In genomic region chr10:18577823-18578685, GRCh38 we compare ENCODE assay signal across 9 cellular contexts.
"Had no signal": no experiment of that assay in that cellular context is flagged by ENCODE, and none has a peak within 500 bp of the region (broad histone marks: within the 10 kb centered on the region; RNA-seq: fewer than 3 reads in every experiment).

No MANE protein-coding gene starts in this region.

- H3K9ac ChIP-seq: GM23248, KMS-11 had no signal

- FAIRE-seq: HTR-8/SVneo had no signal

- H2AFZ ChIP-seq: GM23248 had no signal

- DNase-seq: GM23248, GOT3, H7, HCEC 1CT, IMR-90, Karpas-422, KBM-7 had no signal

- H3K4me2 ChIP-seq: KMS-11 had no signal

- H3K4me3 ChIP-seq: GM23248 had no signal

- H3K27ac ChIP-seq: GM23248, KMS-11 had no signal
